Comparison of ENCODE assay signal across 8 cellular contexts in the genomic region with DNA sequence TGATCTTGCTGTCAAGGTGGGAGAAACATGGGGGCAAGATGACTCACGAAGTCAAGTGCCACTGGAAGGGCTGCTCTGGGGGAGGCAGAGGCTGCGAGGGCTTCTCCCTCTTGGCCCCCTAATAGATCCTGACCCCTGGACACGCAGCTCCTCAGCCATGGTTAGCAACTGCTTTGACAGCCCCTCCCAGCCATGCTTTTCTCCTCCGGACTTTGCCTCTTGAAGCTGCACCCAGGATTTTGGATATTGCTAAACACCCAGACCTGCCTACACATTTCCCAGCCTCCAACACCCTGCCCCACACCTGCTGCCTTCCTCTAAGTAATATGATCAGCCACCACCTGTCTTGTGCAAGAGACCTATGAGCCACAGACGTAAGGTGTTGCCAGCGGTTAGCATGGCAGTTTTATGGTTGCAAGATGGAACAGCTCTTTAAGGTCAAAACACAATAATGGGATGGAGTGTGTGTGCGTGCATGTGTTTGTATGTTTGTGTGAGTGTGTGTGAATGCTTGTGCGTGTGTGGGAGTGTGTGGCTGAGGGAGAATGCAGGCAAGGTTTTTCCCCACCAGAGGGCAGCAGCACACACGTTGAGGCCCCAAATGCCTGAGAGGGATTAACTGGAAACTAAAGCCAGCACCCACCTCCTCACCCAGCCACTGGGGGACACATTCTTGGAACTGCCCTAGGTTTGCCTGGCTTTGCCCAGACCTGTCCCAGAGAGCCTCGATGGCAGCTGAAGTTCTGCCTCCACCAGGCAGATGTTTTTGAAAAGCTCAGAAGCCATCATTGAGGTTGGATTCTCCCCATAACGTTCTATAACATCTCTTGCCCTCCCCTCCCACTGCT. TPM values are rescaled to one million over a fixed set of nuclear protein-coding genes. Genes with fewer than 3 reads are reported as not detected.
A peak's percentile ranks its signal among the peaks of the same experiment; 100 is the strongest.
DNase-seq lines count a peak whose midpoint lies in the region; ATAC-seq, FAIRE-seq and TF ChIP-seq lines count a peak whose summit lies in the region.

No MANE protein-coding gene starts in this region.

- intact Hi-C loops in A673 (cut with micrococcal nuclease; ENCODE audit: unreplicated experiment) (loop anchor here (1.0 to 10.0 kb wide), 4 partner anchors 27 to 410 kb away; no protein-coding TSS in a partner anchor), colonic mucosa (cut with DNase I) (no loop called here), left lung (cut with DNase I) (no loop called here)

- no TSS peak for BruUV-seq in A673 (replicated peaks; lab: Mats Ljungman, UMichigan)

- POLR2A ChIA-PET in A673 (lab: Charles Lee; ENCODE audit: low non-redundant PET): interaction anchor here (0.6 kb wide), 1 partner anchor 23 kb away, joined by 3 read pairs; no protein-coding TSS in a partner anchor

- H3K36me3 ChIP-seq in A673 (ENCODE audit: insufficient read depth, low read length, poor library complexity, severe bottlenecking) (no peaks in the 10 kb centered on the region), colonic mucosa (no peaks in the 10 kb centered on the region), left lung (no peaks in the 10 kb centered on the region)

- no peak for TF ChIP-seq POLR2A in H54 (IDR thresholded peaks at IDR 0.05; ENCODE audit: low read depth, low read length)

- H3K4me3 ChIP-seq in A673 (ENCODE audit: low read depth, low read length, poor library complexity, severe bottlenecking): no peak overlapping the region
- H3K4me3 ChIP-seq in colonic mucosa: no peak overlapping the region
- no peak overlapping the region for H3K4me3 ChIP-seq in left lung

- H3K27ac ChIP-seq in A673 (ENCODE audit: low read depth, low read length, poor library complexity, severe bottlenecking) (no peak overlapping the region), colonic mucosa (peak overlapping the region; percentile 44), left lung (no peak overlapping the region)

- CTCF ChIA-PET in A673 (lab: Charles Lee): interaction anchor here (0.6 to 2.4 kb wide), 6 partner anchors 32 to 530 kb away, joined by 3 to 11 read pairs (median 5); partner anchors contain the start of genes GRM4 and UQCC2

- TF ChIP-seq CTCF in A673 (conservative IDR thresholded peaks at IDR 0.05; ENCODE audit: low read depth, low read length) (peak; percentile 97), colonic mucosa (IDR thresholded peaks at IDR 0.05) (peak; percentile 85), left lung (IDR thresholded peaks at IDR 0.05) (peak; percentile 79 to 93)

- peaks cover 22% of the 10 kb centered on the region for H3K4me1 ChIP-seq in A673 (ENCODE audit: insufficient read depth, low read length, poor library complexity, severe bottlenecking)
- H3K4me1 ChIP-seq in colonic mucosa: peaks cover 17% of the 10 kb centered on the region
- peaks cover 7 to 22% of the 10 kb centered on the region in 2 donors for H3K4me1 ChIP-seq in left lung

- H3K9me3 ChIP-seq in A673 (ENCODE audit: low read depth, low read length, poor library complexity, severe bottlenecking) (no peaks in the 10 kb centered on the region), colonic mucosa (no peaks in the 10 kb centered on the region), left lung (no peaks in the 10 kb centered on the region)

- FAIRE-seq in H54 (lab: Jason Lieb, UNC): peak; percentile 62

- H3K27me3 ChIP-seq in A673 (replicated peaks; ENCODE audit: insufficient read depth, low read depth, low read length, poor library complexity) (no peaks in the 10 kb centered on the region), colonic mucosa (no peaks in the 10 kb centered on the region), left lung (no peaks in the 10 kb centered on the region)

- DNase-seq in A673 (ENCODE audit: low spot score) (peak; percentile 85), H54 (ENCODE audit: insufficient read length, low spot score) (peak; percentile 78), NCI-H510A (lab: John Stamatoyannopoulos, UW) (peak; percentile 98), colonic mucosa (peak; percentile 85), left lung (peak; percentile 43 to 60)
- peak; percentile 69 for DNase-seq in activated CD4-positive, alpha-beta T cell treated with anti-CD3 and anti-CD28 coated beads for 24 hours (ENCODE audit: low read depth in 2 of 2)
- peak; percentile 62 to 70 for DNase-seq in stimulated activated CD4-positive, alpha-beta T cell treated with anti-CD3 and anti-CD28 coated beads, Interleukin-2, amount 100 ng/mL, for 48 hours

- peak; percentile 88 for ATAC-seq in left lung
- ATAC-seq in HG03460 (IDR thresholded peaks at IDR 0.05; ENCODE audit: unreplicated experiment): no peak

- peak overlapping the region in 1 of 2 donors; percentile 35 for H3K9ac ChIP-seq in colonic mucosa (ENCODE audit: low read depth in 2 of 2, low read length in 2 of 2)

RNA-seq across cellular contexts. Expression of gene IP6K3, which starts 2.5 kb away (rescaled TPM):
- total RNA-seq in A673 (2021) (not detected in 2 replicates), colonic mucosa (under 1 TPM; 0.17 to 0.29 TPM), left lung (1 to 10 TPM in 1 of 2 donors, under 1 TPM in 1; 0.87 to 3.4 TPM)

RNA-seq across cellular contexts. Expression of gene UQCC2, which starts 32.7 kb away (rescaled TPM):
- 122 and 124 TPM in 2 replicates for total RNA-seq in A673 (2021)
- total RNA-seq in colonic mucosa: 10 to 100 TPM; 45.0 to 81.7 TPM
- total RNA-seq in left lung: 10 to 100 TPM; 60.3 to 73.7 TPM

RNA-seq across cellular contexts. Expression of gene LEMD2, which starts 44.7 kb away (rescaled TPM):
- total RNA-seq in A673 (2021): 75.8 and 76.0 TPM in 2 replicates
- 10 to 100 TPM; 61.6 to 68.1 TPM for total RNA-seq in colonic mucosa
- total RNA-seq in left lung: 10 to 100 TPM; 47.9 to 57.7 TPM

RNA-seq across cellular contexts. Expression of gene MLN, which starts 59.6 kb away (rescaled TPM):
- not detected in 2 replicates for total RNA-seq in A673 (2021)
- under 1 TPM in 1 of 2 donors, not detected in 1; 0.48 TPM for total RNA-seq in colonic mucosa
- not detected for total RNA-seq in left lung
